16 cellular contexts compared by ENCODE assay signal in the genomic region with DNA sequence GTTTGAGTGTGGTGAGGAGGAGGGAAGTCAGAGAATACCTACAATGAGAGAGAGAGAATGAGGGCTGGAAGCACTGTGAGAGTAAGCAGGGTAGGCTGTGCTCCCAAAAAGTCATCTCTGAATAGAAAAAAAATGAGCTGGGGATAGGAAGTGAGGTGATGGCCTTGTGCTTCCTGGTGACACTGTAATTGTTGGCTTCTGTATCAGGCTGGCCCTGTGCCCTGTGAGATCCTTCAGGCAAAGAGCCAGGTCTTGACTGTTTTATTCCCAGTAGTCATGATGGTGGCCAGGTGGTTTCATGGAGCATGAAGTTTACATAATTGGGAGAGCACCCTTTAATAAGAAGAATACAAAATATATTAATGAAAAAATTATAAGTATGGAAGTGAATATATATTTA. TPM values are rescaled to one million over a fixed set of nuclear protein-coding genes. Genes with fewer than 3 reads are reported as not detected.
A peak's percentile ranks its signal among the peaks of the same experiment; 100 is the strongest.
DNase-seq lines count a peak whose midpoint lies in the region; TF ChIP-seq lines count a peak whose summit lies in the region.
"Had no signal": no experiment of that assay in that cellular context is flagged by ENCODE, and none has a peak within 500 bp of the region (broad histone marks: within the 10 kb centered on the region; RNA-seq: fewer than 3 reads in every experiment).

No MANE protein-coding gene starts in this region.

- no peak for TF ChIP-seq CTCF in LNCaP clone FGC (IDR thresholded peaks at IDR 0.05; ENCODE audit: control insufficient read depth, extremely low read depth, insufficient read depth)

- H3K4me3 ChIP-seq in LNCaP clone FGC (ENCODE audit: low read depth, low read length): no peak overlapping the region
- H3K4me3 ChIP-seq: left lung, prostate gland, SJSA1 had no signal

- DNase-seq in DMS53 (lab: John Stamatoyannopoulos, UW) (peak; percentile 74), LNCaP clone FGC (ENCODE audit: low read depth) (peak; percentile 61), RPMI7951 (ENCODE audit: low read depth) (peak; percentile 44), left kidney (ENCODE audit: low read depth, low spot score) (peak; percentile 12), inferior parietal cortex (ENCODE audit: extremely low spot score) (no peak)
- DNase-seq in activated naive CD4-positive, alpha-beta T cell (lab: John Stamatoyannopoulos, UW): no peak
- DNase-seq in stimulated activated CD4-positive, alpha-beta T cell treated with anti-CD3 and anti-CD28 coated beads, Interleukin-12 subunit alpha, Interleukin-12 subunit beta, amount 100 ng/mL, for 4 hours: no peak
- DNase-seq in activated T-cell treated with anti-CD3 and anti-CD28 coated beads, Interleukin-2, amount 50 U/mL, for 48 hours: no peak
- DNase-seq: activated CD4-positive, alpha-beta T cell treated with anti-CD3 and anti-CD28 coated beads, Interleukin-2, amount 10 ng/mL, durations not matched to agents 7 days and 5 days; activated naive CD8-positive, alpha-beta T cell treated with anti-CD3 and anti-CD28 coated beads for 36 hours; activated T-cell treated with anti-CD3 and anti-CD28 coated beads, Interleukin-2, amount 50 U/mL, for 1 hour; left lung; naive thymus-derived CD4-positive, alpha-beta T cell; NCI-H187 treated with DMSO at 0.1 percent for 48 hours had no signal

RNA-seq across cellular contexts. Expression of gene SPATA6, which starts 20.4 kb away (rescaled TPM):
- total RNA-seq in RPMI7951 (2014; rRNA removed; shearing (Covaris generic)): 6.8 and 7.9 TPM in 2 replicates
- total RNA-seq: SJSA1 had no signal

Comparison
In these comparisons a context has a peak if more than half of its experiments do, and no peak if none do; other contexts are left out.
1. DNase-seq: peak in DMS53 (single experiment), LNCaP clone FGC (single experiment), RPMI7951 (single experiment) and left kidney (single experiment); none in inferior parietal cortex (single experiment), activated naive CD4-positive, alpha-beta T cell (0 of 4), stimulated activated CD4-positive, alpha-beta T cell treated with anti-CD3 and anti-CD28 coated beads, Interleukin-12 subunit alpha, Interleukin-12 subunit beta, amount 100 ng/mL, for 4 hours (single experiment) and activated T-cell treated with anti-CD3 and anti-CD28 coated beads, Interleukin-2, amount 50 U/mL, for 48 hours (0 of 2).